ENCODE assay signal across 8 cellular contexts in genomic region chr16:75433732-75434413, GRCh38. TPM values are rescaled to one million over a fixed set of nuclear protein-coding genes. Genes with fewer than 3 reads are reported as not detected.
DNase-seq lines count a peak whose midpoint lies in the region; ATAC-seq and TF ChIP-seq lines count a peak whose summit lies in the region.

No MANE protein-coding gene starts in this region.

- peak overlapping the region; percentile 95 for H3K27ac Mint-ChIP-seq in activated naive CD8-positive, alpha-beta T cell treated with anti-CD3 and anti-CD28 coated beads, Interleukin-2, amount 50 U/mL, for 24 hours

- peak overlapping the region; percentile 85 for H2AFZ ChIP-seq in DND-41 (ENCODE audit: low read depth, low read length)

- H3K9me3 ChIP-seq in DND-41 (ENCODE audit: insufficient read depth, low read length, severe bottlenecking) = no peaks in the 10 kb centered on the region
- H3K9me3 ChIP-seq in heart left ventricle = no peaks in the 10 kb centered on the region
- H3K9me3 ChIP-seq in ovary = no peaks in the 10 kb centered on the region

- H3K36me3 Mint-ChIP-seq in activated naive CD8-positive, alpha-beta T cell treated with anti-CD3 and anti-CD28 coated beads, Interleukin-2, amount 50 U/mL, for 24 hours (ENCODE audit: low read depth) = peaks cover 10% of the 10 kb centered on the region

- H3K36me3 ChIP-seq in DND-41 (ENCODE audit: insufficient read depth, low read length) (no peaks in the 10 kb centered on the region; the same call in none of the 2 replicates), heart left ventricle (no peaks in the 10 kb centered on the region), ovary (no peaks in the 10 kb centered on the region)

- H3K27ac ChIP-seq in DND-41 (ENCODE audit: low read length) (peak overlapping the region; percentile 73), heart left ventricle (peak overlapping the region; percentile 85 to 98 (median 96)), ovary (peak overlapping the region; percentile 72 to 94)

- 1 to 7% (median 2%) methylated on average over 32 of the region's 32 CpGs for WGBS in heart left ventricle, 4 donors
- WGBS in ovary, 3 donors = 2 to 6% (median 2%) methylated on average over 32 of the region's 32 CpGs

- TF ChIP-seq POLR2A in heart left ventricle (IDR thresholded peaks at IDR 0.05) = no peak
- TF ChIP-seq POLR2A in ovary (IDR thresholded peaks at IDR 0.05) = no peak

- peaks cover 1% of the 10 kb centered on the region for H3K27me3 Mint-ChIP-seq in activated naive CD8-positive, alpha-beta T cell treated with anti-CD3 and anti-CD28 coated beads, Interleukin-2, amount 50 U/mL, for 24 hours

- H3K4me3 ChIP-seq in DND-41 (ENCODE audit: low read depth in 1 of 2, low read length in 2 of 2) = peak overlapping the region; percentile 58 to 67
- H3K4me3 ChIP-seq in heart left ventricle = peak overlapping the region; percentile 49 to 96 (median 88)
- H3K4me3 ChIP-seq in ovary = peak overlapping the region; percentile 99

- peaks cover 41% of the 10 kb centered on the region for H3K4me1 Mint-ChIP-seq in activated naive CD8-positive, alpha-beta T cell treated with anti-CD3 and anti-CD28 coated beads, Interleukin-2, amount 50 U/mL, for 24 hours

- peaks cover 43% of the 10 kb centered on the region for H3K79me2 ChIP-seq in DND-41 (ENCODE audit: insufficient read depth, low read length)

- no peak for TF ChIP-seq EP300 in ovary (IDR thresholded peaks at IDR 0.05)

- H3K9me3 Mint-ChIP-seq in activated naive CD8-positive, alpha-beta T cell treated with anti-CD3 and anti-CD28 coated beads, Interleukin-2, amount 50 U/mL, for 24 hours = no peaks in the 10 kb centered on the region

- ATAC-seq in DND-41 (ENCODE audit: insufficient read depth, low read depth) = peak; percentile 71
- ATAC-seq in GM19455 (IDR thresholded peaks at IDR 0.05; ENCODE audit: unreplicated experiment) = peak; percentile 73
- peak; percentile 51 for ATAC-seq in HG03469 (IDR thresholded peaks at IDR 0.05; ENCODE audit: unreplicated experiment)
- peak; percentile 64 for ATAC-seq in activated naive CD8-positive, alpha-beta T cell treated with anti-CD3 and anti-CD28 coated beads, Interleukin-2, amount 50 U/mL, for 24 hours
- peak; percentile 72 to 78 (median 78) for ATAC-seq in heart left ventricle

- H3K9ac ChIP-seq in DND-41 (ENCODE audit: low read depth, low read length) = peak overlapping the region; percentile 68

- peak overlapping the region; percentile 76 for H3K4me2 ChIP-seq in DND-41 (ENCODE audit: insufficient read depth, low read length)

- TF ChIP-seq CTCF in DND-41 (IDR thresholded peaks at IDR 0.05; ENCODE audit: borderline replicate concordance, extremely low read depth, low read length, poor library complexity, severe bottlenecking) = no peak
- TF ChIP-seq CTCF in heart left ventricle (IDR thresholded peaks at IDR 0.05) = no peak
- TF ChIP-seq CTCF in ovary (IDR thresholded peaks at IDR 0.05) = no peak

- DNase-seq in DND-41 (no peak), NCI-H774 (lab: John Stamatoyannopoulos, UW) (peak; percentile 67), heart left ventricle (peak in 3 of 5 donors; percentile 64 to 79 (median 74)), ovary (peak in 4 of 5 donors; percentile 71 to 82 (median 73)), middle frontal gyrus (ENCODE audit: extremely low spot score, low spot score) (no peak)
- DNase-seq in activated naive CD8-positive, alpha-beta T cell treated with anti-CD3 and anti-CD28 coated beads, Interleukin-2, amount 50 U/mL, for 24 hours = no peak

- H3K4me1 ChIP-seq in DND-41 (ENCODE audit: insufficient read depth, low read length) (peaks cover 41% of the 10 kb centered on the region), heart left ventricle (peaks cover 0 to 27% (median 12%) of the 10 kb centered on the region in 12 donors), ovary (ENCODE audit: insufficient read depth) (peaks cover 6% of the 10 kb centered on the region)

- intact Hi-C loops in heart left ventricle (cut with DNase I) = loop anchor here in 1 of 10 donors (1.0 kb wide), 1 partner anchor 30 kb away; the partner anchor contains the start of gene TMEM170A
- intact Hi-C loops in ovary (cut with DNase I) = no loop called here

- no peaks in the 10 kb centered on the region for H3K27me3 ChIP-seq in DND-41 (ENCODE audit: insufficient read depth, low read length, poor library complexity)
- H3K27me3 ChIP-seq in heart left ventricle = no peaks in the 10 kb centered on the region
- H3K27me3 ChIP-seq in ovary = no peaks in the 10 kb centered on the region

- no peaks in the 10 kb centered on the region for H4K20me1 ChIP-seq in DND-41 (ENCODE audit: insufficient read depth, low read length)

- peak overlapping the region; percentile 97 for H3K4me3 Mint-ChIP-seq in activated naive CD8-positive, alpha-beta T cell treated with anti-CD3 and anti-CD28 coated beads, Interleukin-2, amount 50 U/mL, for 24 hours

RNA-seq across cellular contexts. Expression of gene CFDP1, which starts 0.6 kb away (rescaled TPM):
- total RNA-seq in heart left ventricle (10 to 100 TPM; 17.7 to 31.2 (median 24.9) TPM), ovary (10 to 100 TPM; 67.0 to 75.4 (median 70.2) TPM)
- polyA plus RNA-seq in heart left ventricle (10 to 100 TPM; 36.3 to 60.6 TPM), ovary (100 to 1,000 TPM; 106 to 173 TPM)

RNA-seq across cellular contexts. Expression of gene TMEM170A, which starts 30.6 kb away (rescaled TPM):
- total RNA-seq in heart left ventricle (10 to 100 TPM in 4 of 9 donors, 1 to 10 TPM in 5; 7.7 to 14.6 (median 9.5) TPM), ovary (10 to 100 TPM; 20.7 to 29.0 (median 24.2) TPM)
- polyA plus RNA-seq in heart left ventricle (1 to 10 TPM; 4.3 to 8.2 TPM), ovary (10 to 100 TPM in 1 of 2 donors, 1 to 10 TPM in 1; 8.6 to 14.8 TPM)

Comparison
In these comparisons a context has a peak if more than half of its experiments do, and no peak if none do; other contexts are left out.
1. DNase-seq: peak in NCI-H774 (single experiment), heart left ventricle (3 of 5) and ovary (4 of 5); none in DND-41 (single experiment), activated naive CD8-positive, alpha-beta T cell treated with anti-CD3 and anti-CD28 coated beads, Interleukin-2, amount 50 U/mL, for 24 hours (single experiment) and middle frontal gyrus (single experiment).
2. Peak in every context shown above with its lines, with median percentiles within 50 percentile points of each other: ATAC-seq, H3K27ac ChIP-seq and H3K4me3 ChIP-seq.